Comparison of ENCODE assay signal across 1 cellular context in genomic region chr6:152952045-152952444, GRCh38.
TF ChIP-seq lines count a peak whose summit lies in the region.

No MANE protein-coding gene starts in this region.

TF ChIP-seq in SK-N-SH, 30 proteins besides CTCF, POLR2A, EP300 and RAD21 (continued from another document):
- TF ChIP-seq MXI1 (IDR thresholded peaks at IDR 0.05; ENCODE audit: low read depth, low read length): no peak
- no peak for TF ChIP-seq YY1 (IDR thresholded peaks at IDR 0.05; ENCODE audit: low read depth)
- no peak for TF ChIP-seq ELF1 (IDR thresholded peaks at IDR 0.05)
- TF ChIP-seq IRF3 (IDR thresholded peaks at IDR 0.05; ENCODE audit: low read depth, low read length): no peak
- TF ChIP-seq SIN3A (IDR thresholded peaks at IDR 0.05; ENCODE audit: borderline replicate concordance, low read depth, low read length): no peak
- peak; percentile 82 for TF ChIP-seq JUND (IDR thresholded peaks at IDR 0.05)
- TF ChIP-seq, protein P1, sequence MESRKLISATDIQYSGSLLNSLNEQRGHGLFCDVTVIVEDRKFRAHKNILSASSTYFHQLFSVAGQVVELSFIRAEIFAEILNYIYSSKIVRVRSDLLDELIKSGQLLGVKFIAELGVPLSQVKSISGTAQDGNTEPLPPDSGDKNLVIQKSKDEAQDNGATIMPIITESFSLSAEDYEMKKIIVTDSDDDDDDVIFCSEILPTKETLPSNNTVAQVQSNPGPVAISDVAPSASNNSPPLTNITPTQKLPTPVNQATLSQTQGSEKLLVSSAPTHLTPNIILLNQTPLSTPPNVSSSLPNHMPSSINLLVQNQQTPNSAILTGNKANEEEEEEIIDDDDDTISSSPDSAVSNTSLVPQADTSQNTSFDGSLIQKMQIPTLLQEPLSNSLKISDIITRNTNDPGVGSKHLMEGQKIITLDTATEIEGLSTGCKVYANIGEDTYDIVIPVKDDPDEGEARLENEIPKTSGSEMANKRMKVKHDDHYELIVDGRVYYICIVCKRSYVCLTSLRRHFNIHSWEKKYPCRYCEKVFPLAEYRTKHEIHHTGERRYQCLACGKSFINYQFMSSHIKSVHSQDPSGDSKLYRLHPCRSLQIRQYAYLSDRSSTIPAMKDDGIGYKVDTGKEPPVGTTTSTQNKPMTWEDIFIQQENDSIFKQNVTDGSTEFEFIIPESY (IDR thresholded peaks at IDR 0.05; ENCODE audit: borderline replicate concordance, low read depth): 0 out of 2 replicates have a peak, but pooled peaks have one; percentile 24
- TF ChIP-seq GABPA (IDR thresholded peaks at IDR 0.05; ENCODE audit: low read depth): no peak
- TF ChIP-seq RFX5 (IDR thresholded peaks at IDR 0.05; ENCODE audit: low read length): no peak
- peak; percentile 82 for TF ChIP-seq TCF12 (IDR thresholded peaks at IDR 0.05)
- TF ChIP-seq GATA2 (CRISPR knock-in tag; IDR thresholded peaks at IDR 0.05): no peak
- TF ChIP-seq EZH2phosphoT487 (IDR thresholded peaks at IDR 0.05; ENCODE audit: borderline replicate concordance, low read depth): no peak
- TF ChIP-seq REST (IDR thresholded peaks at IDR 0.05; ENCODE audit: low read depth, low read length): no peak
- TF ChIP-seq FOSL2 (IDR thresholded peaks at IDR 0.05; ENCODE audit: borderline replicate concordance, low read depth): peak; percentile 75
- TF ChIP-seq USF2 (IDR thresholded peaks at IDR 0.05; ENCODE audit: borderline replicate concordance, low read depth, low read length): no peak
- no peak for TF ChIP-seq USF1 (IDR thresholded peaks at IDR 0.05; ENCODE audit: borderline replicate concordance, low read depth)
- no peak for TF ChIP-seq CHD2 (IDR thresholded peaks at IDR 0.05; ENCODE audit: low read length, partially characterized antibody)
- peak; percentile 41; the same call in 1 of the 2 replicates for TF ChIP-seq POLR2AphosphoS5 (IDR thresholded peaks at IDR 0.05; ENCODE audit: low read depth, low read length)
- 0 out of 2 replicates have a peak, but pooled peaks have one; percentile 13 for TF ChIP-seq TAF1 (IDR thresholded peaks at IDR 0.05; ENCODE audit: borderline replicate concordance, low read depth, low read length)
- no peak for TF ChIP-seq SMC3 (IDR thresholded peaks at IDR 0.05; ENCODE audit: low read depth, low read length)
